Comparison of ENCODE assay signal across 26 cellular contexts in genomic region chr4:188053302-188053701, GRCh38. TPM values are rescaled to one million over a fixed set of nuclear protein-coding genes. Genes with fewer than 3 reads are reported as not detected.
"Had no signal": no experiment of that assay in that cellular context is flagged by ENCODE, and none has a peak within 500 bp of the region (broad histone marks: within the 10 kb centered on the region; RNA-seq: fewer than 3 reads in every experiment).

No MANE protein-coding gene starts in this region.

- H3K36me3 Mint-ChIP-seq: activated CD8-positive, alpha-beta memory T cell treated with anti-CD3 and anti-CD28 coated beads, Interleukin-2, amount 10 ng/mL, durations not matched to agents 7 days and 5 days; activated naive CD4-positive, alpha-beta T cell treated with anti-CD3 and anti-CD28 coated beads, Interleukin-2, amount 50 U/mL, for 72 hours had no signal

- H3K27me3 Mint-ChIP-seq: activated B cell treated with CpG ODN at 0.5 μM for 24 hours; activated CD8-positive, alpha-beta memory T cell treated with anti-CD3 and anti-CD28 coated beads, Interleukin-2, amount 10 ng/mL, durations not matched to agents 7 days and 5 days; activated CD8-positive, alpha-beta T cell treated with anti-CD3 and anti-CD28 coated beads for 36 hours had no signal

- H3K36me3 ChIP-seq: breast epithelium, heart left ventricle, neutrophil, ovary, prostate gland, suprapubic skin, tibial artery, upper lobe of right lung had no signal

- DNase-seq: activated B cell treated with CpG ODN at 0.5 μM for 24 hours; activated CD4-positive, alpha-beta T cell treated with anti-CD3 and anti-CD28 coated beads, Interleukin-2, amount 50 U/mL, for 1 hour; activated CD8-positive, alpha-beta memory T cell treated with anti-CD3 and anti-CD28 coated beads, Interleukin-2, amount 10 ng/mL, durations not matched to agents 7 days and 5 days; activated CD8-positive, alpha-beta T cell treated with anti-CD3 and anti-CD28 coated beads for 36 hours; activated naive CD4-positive, alpha-beta T cell; activated T-cell treated with anti-CD3 and anti-CD28 coated beads for 4 hours; activated T-cell treated with anti-CD3 and anti-CD28 coated beads, Interleukin-2, amount 50 U/mL, for 72 hours; central memory CD4-positive, alpha-beta T cell; foreskin fibroblast; heart left ventricle; left ventricle myocardium superior; ovary; stimulated activated CD4-positive, alpha-beta T cell treated with anti-CD3 and anti-CD28 coated beads, Interleukin-1b, Interleukin-23, amount 100 ng/mL, for 48 hours; stimulated activated naive CD4-positive, alpha-beta T cell; T-helper 2 cell; tibial artery; upper lobe of right lung had no signal

- H3K4me3 Mint-ChIP-seq: activated B cell treated with CpG ODN at 0.5 μM for 24 hours; activated CD8-positive, alpha-beta memory T cell treated with anti-CD3 and anti-CD28 coated beads, Interleukin-2, amount 10 ng/mL, durations not matched to agents 7 days and 5 days; activated CD8-positive, alpha-beta T cell treated with anti-CD3 and anti-CD28 coated beads for 36 hours; activated T-cell treated with anti-CD3 and anti-CD28 coated beads, Interleukin-2, amount 50 U/mL, for 72 hours; nephron had no signal

- H3K27ac Mint-ChIP-seq: activated B cell treated with CpG ODN at 0.5 μM for 24 hours; activated CD8-positive, alpha-beta memory T cell treated with anti-CD3 and anti-CD28 coated beads, Interleukin-2, amount 10 ng/mL, durations not matched to agents 7 days and 5 days; activated CD8-positive, alpha-beta T cell treated with anti-CD3 and anti-CD28 coated beads for 36 hours; activated naive CD4-positive, alpha-beta T cell treated with anti-CD3 and anti-CD28 coated beads, Interleukin-2, amount 50 U/mL, for 72 hours; activated T-cell treated with anti-CD3 and anti-CD28 coated beads, Interleukin-2, amount 50 U/mL, for 72 hours; nephron had no signal

- H3K4me2 ChIP-seq: smooth muscle cell had no signal

- H3K9me3 ChIP-seq: breast epithelium, heart left ventricle, neutrophil, ovary, prostate gland, suprapubic skin, tibial artery, upper lobe of right lung had no signal

- H3K4me1 ChIP-seq: breast epithelium, heart left ventricle, prostate gland, suprapubic skin, tibial artery, upper lobe of right lung had no signal

- H3K4me1 Mint-ChIP-seq: activated B cell treated with CpG ODN at 0.5 μM for 24 hours; activated CD8-positive, alpha-beta memory T cell treated with anti-CD3 and anti-CD28 coated beads, Interleukin-2, amount 10 ng/mL, durations not matched to agents 7 days and 5 days; nephron had no signal

- H3K27me3 ChIP-seq: breast epithelium, heart left ventricle, neutrophil, ovary, suprapubic skin, tibial artery, upper lobe of right lung had no signal

- H3K4me3 ChIP-seq: breast epithelium, heart left ventricle, ovary, prostate gland, smooth muscle cell, suprapubic skin, tibial artery, upper lobe of right lung had no signal

- H3K9me3 Mint-ChIP-seq: nephron had no signal

- H3K27ac ChIP-seq: breast epithelium, heart left ventricle, neutrophil, ovary, prostate gland, suprapubic skin, tibial artery, upper lobe of right lung had no signal

RNA-seq across cellular contexts. Expression of gene TRIML2, which starts 56.1 kb away (rescaled TPM):
- total RNA-seq: activated B cell treated with CpG ODN at 0.5 μM for 24 hours; activated CD8-positive, alpha-beta memory T cell treated with anti-CD3 and anti-CD28 coated beads, Interleukin-2, amount 10 ng/mL, durations not matched to agents 7 days and 5 days; activated CD8-positive, alpha-beta T cell treated with anti-CD3 and anti-CD28 coated beads for 36 hours; activated naive CD4-positive, alpha-beta T cell treated with anti-CD3 and anti-CD28 coated beads, Interleukin-2, amount 50 U/mL, for 72 hours; activated T-cell treated with anti-CD3 and anti-CD28 coated beads, Interleukin-2, amount 50 U/mL, for 72 hours; breast epithelium; esophagus mucosa; heart left ventricle; left ventricle myocardium superior; lung microvascular endothelial cell; ovary; suprapubic skin; upper lobe of right lung had no signal
- polyA plus RNA-seq: heart left ventricle, ovary had no signal

RNA-seq across cellular contexts. Expression of gene ZFP42, which starts 57.7 kb away (rescaled TPM):
- total RNA-seq: activated B cell treated with CpG ODN at 0.5 μM for 24 hours; activated CD8-positive, alpha-beta memory T cell treated with anti-CD3 and anti-CD28 coated beads, Interleukin-2, amount 10 ng/mL, durations not matched to agents 7 days and 5 days; activated CD8-positive, alpha-beta T cell treated with anti-CD3 and anti-CD28 coated beads for 36 hours; activated naive CD4-positive, alpha-beta T cell treated with anti-CD3 and anti-CD28 coated beads, Interleukin-2, amount 50 U/mL, for 72 hours; activated T-cell treated with anti-CD3 and anti-CD28 coated beads, Interleukin-2, amount 50 U/mL, for 72 hours; breast epithelium; esophagus mucosa; left ventricle myocardium superior; lung microvascular endothelial cell; suprapubic skin had no signal
- polyA plus RNA-seq: heart left ventricle, ovary had no signal
